Comparison of ENCODE assay signal across 8 cellular contexts in the genomic region with DNA sequence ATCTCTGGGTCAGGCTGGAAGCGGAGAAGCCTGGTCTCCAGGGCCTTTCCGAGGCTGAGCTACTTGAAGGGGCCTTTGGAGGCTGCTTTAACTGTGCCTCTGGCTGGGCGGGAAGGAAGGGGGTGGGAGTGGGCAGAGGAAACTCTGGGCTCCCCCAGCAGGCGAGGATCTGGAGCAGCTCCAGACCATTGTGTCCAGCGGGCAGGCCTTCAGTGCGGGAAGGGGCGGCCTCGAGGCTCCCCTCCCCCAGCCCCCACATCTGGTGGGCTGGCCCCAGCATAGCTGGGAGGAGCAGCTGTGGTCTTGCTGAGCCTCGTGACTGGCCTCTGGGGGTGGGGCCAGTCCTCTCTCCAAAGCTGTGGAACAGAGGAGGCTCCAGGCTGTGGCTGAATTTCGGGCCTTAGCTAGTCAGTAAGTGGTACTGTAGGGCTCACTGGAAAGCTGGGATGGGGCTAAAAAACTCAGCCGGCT. TPM values are rescaled to one million over a fixed set of nuclear protein-coding genes. Genes with fewer than 3 reads are reported as not detected.
DNase-seq lines count a peak whose midpoint lies in the region; ATAC-seq and TF ChIP-seq lines count a peak whose summit lies in the region.

No MANE protein-coding gene starts in this region.

- H3K9me3 ChIP-seq in breast epithelium (no peaks in the 10 kb centered on the region), mammary epithelial cell (replicated peaks; ENCODE audit: insufficient read depth, low read length) (no peaks in the 10 kb centered on the region), muscle layer of colon (ENCODE audit: low read length) (no peaks in the 10 kb centered on the region), aorta (ENCODE audit: control insufficient read depth, low read length) (no peaks in the 10 kb centered on the region)

- H2AFZ ChIP-seq in mammary epithelial cell (ENCODE audit: low read depth, low read length): no peak overlapping the region

- no peak overlapping the region for H3K4me2 ChIP-seq in mammary epithelial cell (ENCODE audit: insufficient read depth, low read depth, low read length)

- H3K36me3 ChIP-seq in breast epithelium (no peaks in the 10 kb centered on the region), mammary epithelial cell (ENCODE audit: insufficient read depth, low read length) (no peaks in the 10 kb centered on the region), muscle layer of colon (ENCODE audit: insufficient read depth, low read length) (peaks cover 6% of the 10 kb centered on the region), aorta (ENCODE audit: control insufficient read depth in 1 of 2, insufficient read depth in 2 of 2, low read length in 1 of 2) (no peaks in the 10 kb centered on the region)

- H3K27ac Mint-ChIP-seq in activated CD8-positive, alpha-beta T cell treated with anti-CD3 and anti-CD28 coated beads for 36 hours: no peak overlapping the region

- in situ Hi-C loops in mammary epithelial cell (cut with MboI; ENCODE audit: low sequenced_read_pairs in 2 of 2): no loop called here

- TF ChIP-seq POLR2A in breast epithelium (IDR thresholded peaks at IDR 0.05): no peak

- peak; percentile 62 to 66 for DNase-seq in breast epithelium (ENCODE audit: low spot score in 2 of 2)
- DNase-seq in mammary epithelial cell: no peak
- DNase-seq in aorta: peak; percentile 84 to 88
- no peak for DNase-seq in activated CD8-positive, alpha-beta T cell treated with anti-CD3 and anti-CD28 coated beads for 36 hours
- no peak for DNase-seq in activated CD4-positive, CD25-positive, alpha-beta regulatory T cell treated with anti-CD3 and anti-CD28 coated beads, Interleukin-2, amount 50 U/mL, for 72 hours
- DNase-seq in T-helper 1 cell: no peak

- POLR2A ChIA-PET in activated CD8-positive, alpha-beta T cell treated with anti-CD3 and anti-CD28 coated beads for 36 hours (lab: Charles Lee): interaction anchor here (1.0 to 5.4 kb wide), 2 partner anchors 12 to 13 kb away, joined by 3 to 74 read pairs; no protein-coding TSS in a partner anchor

- H3K4me1 ChIP-seq in breast epithelium: peaks cover 0 to 3% of the 10 kb centered on the region in 2 donors
- H3K4me1 ChIP-seq in mammary epithelial cell (ENCODE audit: insufficient read depth, low read length): peaks cover 11% of the 10 kb centered on the region
- peaks cover 34% of the 10 kb centered on the region for H3K4me1 ChIP-seq in muscle layer of colon (ENCODE audit: insufficient read depth, low read length)
- H3K4me1 ChIP-seq in aorta (ENCODE audit: control insufficient read depth in 1 of 2, insufficient read depth in 2 of 2, low read length in 2 of 2): no peaks in the 10 kb centered on the region

- no TSS peak for BruUV-seq in mammary epithelial cell (replicated peaks; lab: Mats Ljungman, UMichigan)

- H4K20me1 ChIP-seq in mammary epithelial cell (ENCODE audit: insufficient read depth, low read length): no peaks in the 10 kb centered on the region

- H3K4me3 Mint-ChIP-seq in activated CD8-positive, alpha-beta T cell treated with anti-CD3 and anti-CD28 coated beads for 36 hours: no peak overlapping the region

- peaks cover 9% of the 10 kb centered on the region for H3K27me3 Mint-ChIP-seq in activated CD8-positive, alpha-beta T cell treated with anti-CD3 and anti-CD28 coated beads for 36 hours

- ATAC-seq in esophagus mucosa (peak; percentile 26), aorta (ENCODE audit: low FRiP score) (peak; percentile 85)
- ATAC-seq in activated CD8-positive, alpha-beta T cell treated with anti-CD3 and anti-CD28 coated beads for 36 hours: no peak

- H3K27ac ChIP-seq in breast epithelium (peak overlapping the region; percentile 80 to 95), mammary epithelial cell (ENCODE audit: insufficient read depth, low read depth, low read length) (no peak overlapping the region), muscle layer of colon (ENCODE audit: low read depth, low read length) (peak overlapping the region; percentile 52), aorta (ENCODE audit: low read depth in 1 of 2, low read length in 2 of 2) (peak overlapping the region in 1 of 2 donors; percentile 10)

- no peak for TF ChIP-seq CTCF in breast epithelium (IDR thresholded peaks at IDR 0.05)
- no peak for TF ChIP-seq CTCF in mammary epithelial cell (conservative IDR thresholded peaks at IDR 0.05 in 1 of 2, IDR thresholded peaks at IDR 0.05 in 1 of 2; ENCODE audit: extremely low read depth in 1 of 2, insufficient read depth in 1 of 2, low read depth in 1 of 2, low read length in 2 of 2)
- no peak for TF ChIP-seq CTCF in activated CD8-positive, alpha-beta T cell treated with anti-CD3 and anti-CD28 coated beads for 36 hours (IDR thresholded peaks at IDR 0.05)

- dilution Hi-C loops in mammary epithelial cell (cut with HindIII; ENCODE audit: low sequenced_read_pairs): no loop called here

- H3K4me1 Mint-ChIP-seq in activated CD8-positive, alpha-beta T cell treated with anti-CD3 and anti-CD28 coated beads for 36 hours (ENCODE audit: low read depth): peaks cover 15% of the 10 kb centered on the region

- H3K27me3 ChIP-seq in breast epithelium (no peaks in the 10 kb centered on the region), mammary epithelial cell (ENCODE audit: insufficient read depth, low read length) (peaks cover 19% of the 10 kb centered on the region), muscle layer of colon (ENCODE audit: control insufficient read depth in 1 of 2, insufficient read depth in 2 of 2, low read length in 2 of 2) (peaks cover 0 to 26% of the 10 kb centered on the region in 2 donors), aorta (ENCODE audit: control insufficient read depth in 1 of 2, insufficient read depth in 2 of 2, low read length in 1 of 2) (no peaks in the 10 kb centered on the region)

- no peaks in the 10 kb centered on the region for H3K79me2 ChIP-seq in mammary epithelial cell (ENCODE audit: insufficient read depth, low read length)

- H3K9ac ChIP-seq in mammary epithelial cell (ENCODE audit: insufficient read depth, low read length) (no peak overlapping the region), muscle layer of colon (ENCODE audit: low read length) (peak overlapping the region; percentile 34)

- WGBS in mammary epithelial cell (ENCODE audit: low coverage, missing lambda C conversion rate): 25% methylated on average over 5 of the region's 11 CpGs
- whole genome bisulfite sequencing in aorta, 2 donors: 32 to 37% methylated on average over 10 to 11 of the region's 11 CpGs

- CTCF ChIA-PET in mammary epithelial cell (lab: Charles Lee; ENCODE audit: low non-redundant PET): interaction anchor here (0.5 to 0.6 kb wide), 2 partner anchors 18 to 74 kb away, joined by 3 to 11 read pairs; no protein-coding TSS in a partner anchor
- CTCF ChIA-PET in activated CD8-positive, alpha-beta T cell treated with anti-CD3 and anti-CD28 coated beads for 36 hours (lab: Charles Lee): interaction anchor here (1.0 to 16.6 kb wide), 4 partner anchors 12 to 29 kb away, joined by 3 to 332 read pairs (median 4); no protein-coding TSS in a partner anchor

- H3K4me3 ChIP-seq in breast epithelium (peak overlapping the region; percentile 21 to 92 (median 88)), mammary epithelial cell (replicated peaks in 1 of 3; ENCODE audit: insufficient read depth in 1 of 3, low read depth in 2 of 3, low read length in 3 of 3) (no peak overlapping the region), muscle layer of colon (ENCODE audit: low read depth in 1 of 2, low read length in 2 of 2) (peak overlapping the region in 1 of 2 donors; percentile 29), aorta (ENCODE audit: low read length in 2 of 2) (no peak overlapping the region)

- H3K36me3 Mint-ChIP-seq in activated CD8-positive, alpha-beta T cell treated with anti-CD3 and anti-CD28 coated beads for 36 hours (ENCODE audit: low read depth): peaks cover 24% of the 10 kb centered on the region

- H3K9me3 Mint-ChIP-seq in activated CD8-positive, alpha-beta T cell treated with anti-CD3 and anti-CD28 coated beads for 36 hours: no peaks in the 10 kb centered on the region

- intact Hi-C loops in breast epithelium (cut with DNase I; ENCODE audit: low total_unique reads): no loop called here
- intact Hi-C loops in mammary epithelial cell (cut with micrococcal nuclease): no loop called here
- intact Hi-C loops in aorta (cut with DNase I): no loop called here
- intact Hi-C loops in activated CD8-positive, alpha-beta T cell treated with anti-CD3 and anti-CD28 coated beads for 36 hours (cut with micrococcal nuclease): no loop called here

RNA-seq across cellular contexts. Expression of a gene that starts 3.4 kb away (rescaled TPM):
- total RNA-seq in breast epithelium (10 to 100 TPM in 2 of 3 donors, 1 to 10 TPM in 1; 8.5 to 27.2 (median 16.0) TPM), mammary epithelial cell (under 1 TPM in 1 of 2 donors, not detected in 1; 0.50 TPM), esophagus mucosa (3.9 TPM), aorta (100 to 1,000 TPM in 1 of 2 donors, 10 to 100 TPM in 1; 64.2 to 129 TPM)
- polyA plus RNA-seq in mammary epithelial cell (0.10 TPM), aorta (10 to 100 TPM in 1 of 2 donors, 1 to 10 TPM in 1; 7.1 to 13.8 TPM)
- polyA minus RNA-seq in mammary epithelial cell: not detected
- total RNA-seq in activated CD8-positive, alpha-beta T cell treated with anti-CD3 and anti-CD28 coated beads for 36 hours: 10 to 100 TPM; 26.0 to 26.4 TPM

RNA-seq across cellular contexts. Expression of a gene that starts 41.1 kb away (rescaled TPM):
- total RNA-seq in breast epithelium (100 to 1,000 TPM in 1 of 3 donors, 10 to 100 TPM in 2; 35.7 to 154 (median 66.2) TPM), mammary epithelial cell (1 to 10 TPM in 1 of 2 donors, under 1 TPM in 1; 0.17 to 2.4 TPM), esophagus mucosa (2.0 TPM), aorta (100 to 1,000 TPM; 175 to 677 TPM)
- polyA plus RNA-seq in mammary epithelial cell (0.44 TPM), aorta (100 to 1,000 TPM in 1 of 2 donors, 10 to 100 TPM in 1; 48.2 to 392 TPM)
- 1.4 TPM for polyA minus RNA-seq in mammary epithelial cell
- total RNA-seq in activated CD8-positive, alpha-beta T cell treated with anti-CD3 and anti-CD28 coated beads for 36 hours: 100 to 1,000 TPM; 120 to 128 TPM

RNA-seq across cellular contexts. Expression of a gene that starts 58.7 kb away (rescaled TPM):
- total RNA-seq in breast epithelium (10 to 100 TPM; 12.3 to 26.3 (median 23.6) TPM), mammary epithelial cell (10 to 100 TPM; 13.7 to 19.6 TPM), esophagus mucosa (19.2 TPM), aorta (10 to 100 TPM; 24.0 to 24.5 TPM)
- polyA plus RNA-seq in mammary epithelial cell (10.8 TPM), aorta (1 to 10 TPM; 2.3 to 6.9 TPM)
- polyA minus RNA-seq in mammary epithelial cell: 13.8 TPM
- total RNA-seq in activated CD8-positive, alpha-beta T cell treated with anti-CD3 and anti-CD28 coated beads for 36 hours: 1 to 10 TPM; 7.5 to 8.6 TPM

RNA-seq across cellular contexts. Expression of a gene that starts 59.6 kb away (rescaled TPM):
- total RNA-seq in breast epithelium (10 to 100 TPM; 35.0 to 54.2 (median 39.7) TPM), mammary epithelial cell (10 to 100 TPM; 44.8 to 59.4 TPM), esophagus mucosa (35.2 TPM), aorta (10 to 100 TPM; 28.2 to 32.2 TPM)
- polyA plus RNA-seq in mammary epithelial cell (90.8 TPM), aorta (10 to 100 TPM; 40.9 to 44.0 TPM)
- 36.4 TPM for polyA minus RNA-seq in mammary epithelial cell
- 10 to 100 TPM; 25.6 to 28.4 TPM for total RNA-seq in activated CD8-positive, alpha-beta T cell treated with anti-CD3 and anti-CD28 coated beads for 36 hours

Comparison
In these comparisons a context has a peak if more than half of its experiments do, and no peak if none do; other contexts are left out.
1. DNase-seq: peak in breast epithelium (2 of 2) and aorta (2 of 2); none in mammary epithelial cell (single experiment), activated CD8-positive, alpha-beta T cell treated with anti-CD3 and anti-CD28 coated beads for 36 hours (single experiment), activated CD4-positive, CD25-positive, alpha-beta regulatory T cell treated with anti-CD3 and anti-CD28 coated beads, Interleukin-2, amount 50 U/mL, for 72 hours (single experiment) and T-helper 1 cell (0 of 5).
2. H3K4me3 ChIP-seq: peak in breast epithelium (3 of 3); none in mammary epithelial cell (0 of 3) and aorta (0 of 2).
3. RNA of a gene that starts 41.1 kb away (total RNA-seq): 175 to 677 TPM in aorta, 120 to 128 TPM in activated CD8-positive, alpha-beta T cell treated with anti-CD3 and anti-CD28 coated beads for 36 hours and 35.7 to 154 TPM in breast epithelium; 0.17 to 2.4 TPM in mammary epithelial cell and 2.0 TPM in esophagus mucosa (single experiment); every median in the first group is over 10 times any median in the second.